8 cellular contexts compared by ENCODE assay signal in the genomic region with DNA sequence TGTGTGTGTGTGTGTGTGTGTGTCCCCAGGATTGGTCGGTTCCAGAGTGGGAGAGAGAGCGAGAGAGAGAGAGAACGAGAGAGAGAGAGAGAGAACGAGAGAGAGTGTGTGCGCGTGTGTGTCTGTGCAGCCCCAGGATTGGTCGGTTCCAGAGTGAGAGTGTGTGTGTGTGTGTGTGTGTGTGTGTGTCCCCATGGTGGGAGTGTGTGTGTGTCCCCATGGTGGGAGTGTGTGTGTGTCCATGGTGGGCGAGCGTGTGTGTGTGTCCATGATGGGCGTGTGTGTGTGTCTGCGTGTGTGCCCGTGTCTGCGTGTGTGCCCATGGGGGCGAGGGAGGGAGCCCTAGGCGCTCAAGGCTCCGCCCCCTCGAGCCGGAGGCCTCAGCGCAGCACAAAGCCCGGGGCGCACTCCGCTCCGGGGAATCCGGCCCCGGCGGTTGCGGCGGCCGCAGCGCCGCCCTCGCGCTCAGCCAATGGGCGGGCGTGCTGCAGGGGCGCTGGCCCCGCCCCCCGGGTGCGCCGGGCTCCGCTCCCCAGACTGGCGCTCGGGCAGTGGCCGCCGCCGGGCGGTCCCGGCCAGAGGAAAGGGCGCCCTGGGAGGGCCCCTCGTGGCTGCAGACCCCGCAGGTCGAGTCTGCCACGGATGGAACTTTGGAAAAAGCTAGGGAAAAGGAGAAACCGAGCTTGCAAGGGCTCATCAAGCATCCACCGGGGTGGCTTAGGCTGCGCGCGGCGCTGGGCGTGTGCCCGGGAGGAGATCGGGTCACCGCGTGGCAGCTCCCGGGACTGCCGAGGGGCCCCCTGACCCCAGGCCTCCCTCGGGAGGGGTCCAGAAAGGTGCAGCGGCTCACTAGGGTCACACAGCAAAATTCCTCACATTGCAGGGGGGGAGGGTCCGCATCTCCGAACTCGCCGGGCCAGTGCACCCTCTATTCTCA.
DNase-seq lines count a peak whose midpoint lies in the region; ATAC-seq and TF ChIP-seq lines count a peak whose summit lies in the region.

No MANE protein-coding gene starts in this region.

- DNase-seq in ELF-1 (ENCODE audit: low read depth, low spot score) (peak; percentile 91), Karpas-422 (peak; percentile 95), activated gamma-delta T cell treated with Interleukin-2 at 50 U/mL for 16 hours (peak; percentile 87), foreskin fibroblast (peak; percentile 96 to 98), neural crest cell (ENCODE audit: low read depth, low spot score) (peak; percentile 76)
- peak; percentile 93 to 95 for DNase-seq in stimulated activated naive CD8-positive, alpha-beta T cell treated with anti-CD3 and anti-CD28 coated beads, Interleukin-15, amount 100 ng/mL, for 72 hours

- H3K4me1 Mint-ChIP-seq in neural crest cell, result peaks cover 18% of the 10 kb centered on the region
- H3K4me1 Mint-ChIP-seq in stimulated activated naive CD8-positive, alpha-beta T cell treated with anti-CD3 and anti-CD28 coated beads, Interleukin-15, amount 100 ng/mL, for 72 hours, result peaks cover 19% of the 10 kb centered on the region

- peak overlapping the region; percentile 95 for H3K27ac Mint-ChIP-seq in neural crest cell (ENCODE audit: unreplicated experiment)
- H3K27ac Mint-ChIP-seq in stimulated activated naive CD8-positive, alpha-beta T cell treated with anti-CD3 and anti-CD28 coated beads, Interleukin-15, amount 100 ng/mL, for 72 hours, result peak overlapping the region; percentile 38 to 89

- peak overlapping the region; percentile 60; the same call in 1 of the 2 replicates for H3K4me3 ChIP-seq in Karpas-422 (ENCODE audit: low read length)
- H3K4me3 ChIP-seq in foreskin fibroblast (ENCODE audit: low read depth in 1 of 2, low read length in 2 of 2), result peak overlapping the region; percentile 70

- H3K36me3 Mint-ChIP-seq in neural crest cell (ENCODE audit: low read depth), result no peaks in the 10 kb centered on the region

- no peaks in the 10 kb centered on the region for H3K9me2 ChIP-seq in Karpas-422 (replicated peaks; ENCODE audit: insufficient read depth, low read length)

- peak overlapping the region; percentile 90 for H3K4me3 Mint-ChIP-seq in neural crest cell
- H3K4me3 Mint-ChIP-seq in stimulated activated naive CD8-positive, alpha-beta T cell treated with anti-CD3 and anti-CD28 coated beads, Interleukin-15, amount 100 ng/mL, for 72 hours, result peak overlapping the region; percentile 85 to 90

- H3K9me3 ChIP-seq in Karpas-422 (ENCODE audit: low read length), result no peaks in the 10 kb centered on the region

- peaks cover 4% of the 10 kb centered on the region for H3K9me3 Mint-ChIP-seq in neural crest cell
- no peaks in the 10 kb centered on the region for H3K9me3 Mint-ChIP-seq in stimulated activated naive CD8-positive, alpha-beta T cell treated with anti-CD3 and anti-CD28 coated beads, Interleukin-15, amount 100 ng/mL, for 72 hours

- H3K27me3 ChIP-seq in Karpas-422 (ENCODE audit: low read length), result no peaks in the 10 kb centered on the region

- peak overlapping the region; percentile 55; the same call in 1 of the 2 replicates for H2AFZ ChIP-seq in Karpas-422 (ENCODE audit: low read length)

- peak overlapping the region; percentile 71 for H3K4me2 ChIP-seq in Karpas-422 (ENCODE audit: low read depth, low read length, poor library complexity, severe bottlenecking)

- peak; percentile 90 for TF ChIP-seq POLR2A in Raji (IDR thresholded peaks at IDR 0.05; ENCODE audit: insufficient read depth, low read depth, low read length)

- H3K9ac ChIP-seq in Karpas-422 (ENCODE audit: low read length), result peak overlapping the region; percentile 58

- peaks cover 24% of the 10 kb centered on the region for H3K27me3 Mint-ChIP-seq in neural crest cell (ENCODE audit: low read depth)
- H3K27me3 Mint-ChIP-seq in stimulated activated naive CD8-positive, alpha-beta T cell treated with anti-CD3 and anti-CD28 coated beads, Interleukin-15, amount 100 ng/mL, for 72 hours, result peaks cover 54% of the 10 kb centered on the region

- peak; percentile 65 for ATAC-seq in GM21786 (IDR thresholded peaks at IDR 0.05; ENCODE audit: unreplicated experiment)
- peak; percentile 88 for ATAC-seq in stimulated activated naive CD8-positive, alpha-beta T cell treated with anti-CD3 and anti-CD28 coated beads, Interleukin-15, amount 100 ng/mL, for 72 hours

- H4K20me1 ChIP-seq in Karpas-422 (ENCODE audit: insufficient read depth, low read depth, low read length), result no peaks in the 10 kb centered on the region

- TF ChIP-seq CTCF in foreskin fibroblast (IDR thresholded peaks at IDR 0.05; ENCODE audit: low read depth, low read length) (no peak), neural crest cell (conservative IDR thresholded peaks at IDR 0.05) (peak; percentile 47)

- no peak overlapping the region for H3K27ac ChIP-seq in Karpas-422 (ENCODE audit: low read length)

- H3K4me1 ChIP-seq in Karpas-422 (ENCODE audit: low read length), result peaks cover 16% of the 10 kb centered on the region

- no peaks in the 10 kb centered on the region for H3K36me3 ChIP-seq in Karpas-422 (ENCODE audit: insufficient read depth, low read length)

- no peaks in the 10 kb centered on the region for H3K79me2 ChIP-seq in Karpas-422 (ENCODE audit: low read length)
